ENCODE assay signal across 1 cellular context in genomic region chr7:85554294-85554877, GRCh38.
TF ChIP-seq lines count a peak whose summit lies in the region.

No MANE protein-coding gene starts in this region.

TF ChIP-seq in SK-N-SH, 30 proteins besides CTCF, POLR2A, EP300 and RAD21 (continued from another document):
- TF ChIP-seq IRF3 (IDR thresholded peaks at IDR 0.05; ENCODE audit: low read depth, low read length), result no peak
- no peak for TF ChIP-seq TEAD4 (IDR thresholded peaks at IDR 0.05; ENCODE audit: borderline replicate concordance, insufficient read depth)
- no peak for TF ChIP-seq ELF1 (IDR thresholded peaks at IDR 0.05)
- no peak for TF ChIP-seq NFIC (IDR thresholded peaks at IDR 0.05; ENCODE audit: borderline replicate concordance)
- no peak for TF ChIP-seq JUND (IDR thresholded peaks at IDR 0.05)
- no peak for TF ChIP-seq USF1 (IDR thresholded peaks at IDR 0.05; ENCODE audit: borderline replicate concordance, low read depth)
- 0 out of 2 replicates have a peak, but pooled peaks have one; percentile 47 for TF ChIP-seq RFX5 (IDR thresholded peaks at IDR 0.05; ENCODE audit: low read length)
- no peak for TF ChIP-seq ZBTB33 (IDR thresholded peaks at IDR 0.05; ENCODE audit: borderline replicate concordance, low read depth)
